Comparison of ENCODE assay signal across 13 cellular contexts in genomic region chr2:190791983-190792575, GRCh38.
DNase-seq lines count a peak whose midpoint lies in the region; ATAC-seq and TF ChIP-seq lines count a peak whose summit lies in the region.
"Had no signal": no experiment of that assay in that cellular context is flagged by ENCODE, and none has a peak within 500 bp of the region (broad histone marks: within the 10 kb centered on the region; RNA-seq: fewer than 3 reads in every experiment).

No MANE protein-coding gene starts in this region.

- H3K27ac ChIP-seq in PC-9 (peak overlapping the region; percentile 77), smooth muscle cell (ENCODE audit: low read depth) (peak overlapping the region; percentile 90)

- no peaks in the 10 kb centered on the region for H3K27me3 Mint-ChIP-seq in activated CD4-positive, alpha-beta memory T cell treated with anti-CD3 and anti-CD28 coated beads for 36 hours
- no peaks in the 10 kb centered on the region for H3K27me3 Mint-ChIP-seq in activated CD4-positive, alpha-beta memory T cell treated with anti-CD3 and anti-CD28 coated beads, Interleukin-2, amount 10 ng/mL, durations not matched to agents 7 days and 5 days

- H4K20me1 ChIP-seq in PC-9 (ENCODE audit: insufficient read depth) (no peaks in the 10 kb centered on the region), smooth muscle cell (ENCODE audit: low read depth) (no peaks in the 10 kb centered on the region)

- peaks cover 25% of the 10 kb centered on the region for H3K4me1 ChIP-seq in PC-9 (replicated peaks; ENCODE audit: insufficient read depth)
- H3K4me1 ChIP-seq in smooth muscle cell (ENCODE audit: low read depth) = peaks cover 32% of the 10 kb centered on the region

- no peaks in the 10 kb centered on the region for H3K27me3 ChIP-seq in PC-9 (ENCODE audit: insufficient read depth, low read depth)
- H3K27me3 ChIP-seq in smooth muscle cell (ENCODE audit: low read depth) = no peaks in the 10 kb centered on the region

- BruUV-seq in PC-9 (replicated peaks; lab: Mats Ljungman, UMichigan) = no TSS peak

- ATAC-seq in HG02840 (IDR thresholded peaks at IDR 0.05; ENCODE audit: low FRiP score, unreplicated experiment) (no peak), HG02970 (IDR thresholded peaks at IDR 0.05; ENCODE audit: low FRiP score, unreplicated experiment) (no peak)
- ATAC-seq: Panc1 had no signal

- peak overlapping the region; percentile 51 for H3K9ac ChIP-seq in smooth muscle cell (ENCODE audit: low read depth)

- CTCF ChIA-PET in activated CD4-positive, alpha-beta memory T cell treated with anti-CD3 and anti-CD28 coated beads for 36 hours (lab: Charles Lee) = interaction anchor here (0.7 to 1.7 kb wide), 5 partner anchors 52 to 363 kb away, joined by 3 to 5 read pairs (median 3); no protein-coding TSS in a partner anchor
- CTCF ChIA-PET in activated CD4-positive, alpha-beta memory T cell treated with anti-CD3 and anti-CD28 coated beads, Interleukin-2, amount 10 ng/mL, durations not matched to agents 7 days and 5 days (lab: Charles Lee) = interaction anchor here (0.6 to 1.4 kb wide), 4 partner anchors 8 to 274 kb away, joined by 3 to 7 read pairs (median 3); no protein-coding TSS in a partner anchor
- CTCF ChIA-PET in PC-9 (lab: Charles Lee) = interaction anchor here (1.1 kb wide), 1 partner anchor 188 kb away, joined by 3 read pairs; no protein-coding TSS in a partner anchor

- H3K9me3 Mint-ChIP-seq in activated CD4-positive, alpha-beta memory T cell treated with anti-CD3 and anti-CD28 coated beads for 36 hours = no peaks in the 10 kb centered on the region
- no peaks in the 10 kb centered on the region for H3K9me3 Mint-ChIP-seq in activated CD4-positive, alpha-beta memory T cell treated with anti-CD3 and anti-CD28 coated beads, Interleukin-2, amount 10 ng/mL, durations not matched to agents 7 days and 5 days

- POLR2A ChIA-PET in activated CD4-positive, alpha-beta memory T cell treated with anti-CD3 and anti-CD28 coated beads for 36 hours (lab: Charles Lee) = interaction anchor here (0.9 kb wide), 1 partner anchor 116 kb away, joined by 3 read pairs; no protein-coding TSS in a partner anchor
- POLR2A ChIA-PET in activated CD4-positive, alpha-beta memory T cell treated with anti-CD3 and anti-CD28 coated beads, Interleukin-2, amount 10 ng/mL, durations not matched to agents 7 days and 5 days (lab: Charles Lee) = no interaction called here
- POLR2A ChIA-PET in PC-9 (lab: Charles Lee; ENCODE audit: unreplicated experiment) = interaction anchor here (0.6 kb wide), 1 partner anchor 67 kb away, joined by 3 read pairs; no protein-coding TSS in a partner anchor

- H3K4me1 Mint-ChIP-seq in activated CD4-positive, alpha-beta memory T cell treated with anti-CD3 and anti-CD28 coated beads for 36 hours (ENCODE audit: low read depth) = peaks cover 50% of the 10 kb centered on the region
- peaks cover 20% of the 10 kb centered on the region for H3K4me1 Mint-ChIP-seq in activated CD4-positive, alpha-beta memory T cell treated with anti-CD3 and anti-CD28 coated beads, Interleukin-2, amount 10 ng/mL, durations not matched to agents 7 days and 5 days

- H3K9me3 ChIP-seq in PC-9 (ENCODE audit: insufficient read depth, low read depth) (no peaks in the 10 kb centered on the region), smooth muscle cell (replicated peaks; ENCODE audit: low read depth) (no peaks in the 10 kb centered on the region)

- no peak overlapping the region for H3K4me3 Mint-ChIP-seq in activated CD4-positive, alpha-beta memory T cell treated with anti-CD3 and anti-CD28 coated beads for 36 hours
- H3K4me3 Mint-ChIP-seq in activated CD4-positive, alpha-beta memory T cell treated with anti-CD3 and anti-CD28 coated beads, Interleukin-2, amount 10 ng/mL, durations not matched to agents 7 days and 5 days = no peak overlapping the region

- H3K4me2 ChIP-seq in PC-9 (peak overlapping the region; percentile 53), smooth muscle cell (peak overlapping the region; percentile 77)

- H3K36me3 Mint-ChIP-seq in activated CD4-positive, alpha-beta memory T cell treated with anti-CD3 and anti-CD28 coated beads for 36 hours = no peaks in the 10 kb centered on the region
- H3K36me3 Mint-ChIP-seq in activated CD4-positive, alpha-beta memory T cell treated with anti-CD3 and anti-CD28 coated beads, Interleukin-2, amount 10 ng/mL, durations not matched to agents 7 days and 5 days (ENCODE audit: low read depth) = no peaks in the 10 kb centered on the region

- no peak for DNase-seq in activated CD4-positive, alpha-beta memory T cell treated with anti-CD3 and anti-CD28 coated beads for 36 hours
- DNase-seq in activated CD4-positive, alpha-beta memory T cell treated with anti-CD3 and anti-CD28 coated beads, Interleukin-2, amount 10 ng/mL, durations not matched to agents 7 days and 5 days = no peak
- DNase-seq in PC-9 (peak in 1 of 2 experiments; percentile 72), foreskin melanocyte (peak; percentile 38), smooth muscle cell (lab: John Stamatoyannopoulos, UW; ENCODE audit: unreplicated experiment) (no peak), SHP77 treated with DMSO at 0.1 percent for 48 hours (lab: John Stamatoyannopoulos, UW) (no peak)
- DNase-seq: DMS79, Karpas-422, NCI-H345, retina had no signal

- H3K79me2 ChIP-seq in PC-9 (ENCODE audit: low read depth) = no peaks in the 10 kb centered on the region
- H3K79me2 ChIP-seq in smooth muscle cell (ENCODE audit: low read depth) = no peaks in the 10 kb centered on the region

- intact Hi-C loops in activated CD4-positive, alpha-beta memory T cell treated with anti-CD3 and anti-CD28 coated beads for 36 hours (cut with micrococcal nuclease) = loop anchor here (2.0 to 5.0 kb wide), 3 partner anchors 53 to 260 kb away; partner anchors contain the start of genes GLS and NEMP2
- intact Hi-C loops in PC-9 (cut with micrococcal nuclease; ENCODE audit: unreplicated experiment) = no loop called here

- H3F3A ChIP-seq in PC-9 (ENCODE audit: insufficient read depth, low read depth) (peaks cover 25% of the 10 kb centered on the region; the same call in 1 of the 2 replicates), smooth muscle cell (ENCODE audit: low read depth) (peaks cover 28% of the 10 kb centered on the region)

- H2AFZ ChIP-seq in PC-9 (no peak overlapping the region), smooth muscle cell (ENCODE audit: low read depth) (peak overlapping the region; percentile 3)

- H3K4me3 ChIP-seq in PC-9 (no peak overlapping the region; the same call in 1 of the 2 replicates), smooth muscle cell (no peak overlapping the region)

- no peaks in the 10 kb centered on the region for H3K9me2 ChIP-seq in PC-9 (ENCODE audit: insufficient read depth)

- H3K36me3 ChIP-seq in PC-9 (ENCODE audit: low read depth) = no peaks in the 10 kb centered on the region
- no peaks in the 10 kb centered on the region for H3K36me3 ChIP-seq in smooth muscle cell (ENCODE audit: low read depth)

- WGBS in smooth muscle cell (ENCODE audit: low lambda C conversion rate) = 93% methylated on average over 1 of the region's 1 CpG

- peak overlapping the region; percentile 61 for H3K27ac Mint-ChIP-seq in activated CD4-positive, alpha-beta memory T cell treated with anti-CD3 and anti-CD28 coated beads for 36 hours
- H3K27ac Mint-ChIP-seq in activated CD4-positive, alpha-beta memory T cell treated with anti-CD3 and anti-CD28 coated beads, Interleukin-2, amount 10 ng/mL, durations not matched to agents 7 days and 5 days = no peak overlapping the region

- no peak for TF ChIP-seq CTCF in PC-9 (conservative IDR thresholded peaks at IDR 0.05)
- TF ChIP-seq CTCF in smooth muscle cell (IDR thresholded peaks at IDR 0.05; ENCODE audit: borderline replicate concordance, insufficient read depth, poor library complexity, severe bottlenecking) = no peak
